9 cellular contexts compared by ENCODE assay signal in the genomic region with DNA sequence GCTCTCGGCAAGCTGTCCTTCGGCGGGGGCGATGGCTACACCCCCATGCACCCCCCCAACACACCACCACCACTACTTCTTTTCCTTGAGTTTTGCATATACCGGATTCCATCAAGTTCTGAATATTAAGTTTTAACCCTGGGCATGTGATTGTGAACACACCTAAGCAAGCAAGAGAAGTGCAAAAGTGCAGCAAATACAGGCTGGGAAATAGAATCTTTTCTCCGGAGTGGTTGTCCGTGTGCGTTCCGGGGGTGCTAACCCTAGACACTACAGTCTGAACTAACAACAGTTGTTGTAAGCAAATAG. TPM values are rescaled to one million over a fixed set of nuclear protein-coding genes. Genes with fewer than 3 reads are reported as not detected.
DNase-seq lines count a peak whose midpoint lies in the region; ATAC-seq and TF ChIP-seq lines count a peak whose summit lies in the region.
"Had no signal": no experiment of that assay in that cellular context is flagged by ENCODE, and none has a peak within 500 bp of the region (broad histone marks: within the 10 kb centered on the region; RNA-seq: fewer than 3 reads in every experiment).

No MANE protein-coding gene starts in this region.

- peaks cover 25 to 33% (median 29%) of the 10 kb centered on the region in 11 experiments for H3K27me3 ChIP-seq in BLaER1 treated with 17β-estradiol and CSF1 and Interleukin-3, amounts not matched to agents 10 nM and 100 nM
- H3K27me3 ChIP-seq in neural progenitor cell = no peaks in the 10 kb centered on the region

- TF ChIP-seq CTCF in epithelial cell of esophagus (IDR thresholded peaks at IDR 0.05; ENCODE audit: insufficient read depth, low read depth, low read length, missing control alignments) (no peak), neural progenitor cell (IDR thresholded peaks at IDR 0.05) (no peak)

- H3K9ac ChIP-seq in BLaER1 treated with 17β-estradiol and CSF1 and Interleukin-3, amounts not matched to agents 10 nM and 100 nM = peak overlapping the region; percentile 38 to 72 (median 68); a peak in 20 of 22 replicates
- peak overlapping the region; percentile 91 for H3K9ac ChIP-seq in neural progenitor cell

- peaks cover 45% of the 10 kb centered on the region for H3F3A ChIP-seq in neural progenitor cell (ENCODE audit: low read depth)

- DNase-seq in NCI-H69 (lab: John Stamatoyannopoulos, UW) (peak; percentile 46), epithelial cell of esophagus (ENCODE audit: low read depth) (no peak), neural progenitor cell (ENCODE audit: low spot score) (no peak), NCI-H774 (lab: John Stamatoyannopoulos, UW) (no peak)
- DNase-seq in stimulated activated naive CD4-positive, alpha-beta T cell (lab: John Stamatoyannopoulos, UW) = no peak
- DNase-seq: NCI-H446 treated with DMSO at 0.1 percent for 48 hours had no signal

- no peak for ATAC-seq in HG03439 (IDR thresholded peaks at IDR 0.05; ENCODE audit: unreplicated experiment)
- ATAC-seq in HG03565 (IDR thresholded peaks at IDR 0.05; ENCODE audit: unreplicated experiment) = no peak

- peaks cover 5 to 18% (median 9%) of the 10 kb centered on the region in 10 experiments; a peak in 14 of 20 replicates for H3K4me1 ChIP-seq in BLaER1 treated with 17β-estradiol and CSF1 and Interleukin-3, amounts not matched to agents 10 nM and 100 nM
- peaks cover 57% of the 10 kb centered on the region for H3K4me1 ChIP-seq in neural progenitor cell

- peaks cover 0 to 4% (median 0%) of the 10 kb centered on the region in 11 experiments; a peak in 2 of 22 replicates for H4K20me1 ChIP-seq in BLaER1 treated with 17β-estradiol and CSF1 and Interleukin-3, amounts not matched to agents 10 nM and 100 nM
- H4K20me1 ChIP-seq in neural progenitor cell (ENCODE audit: low read depth) = peaks cover 52% of the 10 kb centered on the region

- H3K79me2 ChIP-seq in neural progenitor cell (ENCODE audit: low read depth) = peaks cover 65% of the 10 kb centered on the region

- peaks cover 50% of the 10 kb centered on the region for H3K4me1 Mint-ChIP-seq in neural progenitor cell

- H3K27ac ChIP-seq in BLaER1 treated with 17β-estradiol and CSF1 and Interleukin-3, amounts not matched to agents 10 nM and 100 nM = no peak overlapping the region
- peak overlapping the region; percentile 71 for H3K27ac ChIP-seq in neural progenitor cell

- no peaks in the 10 kb centered on the region for H3K36me3 Mint-ChIP-seq in neural progenitor cell

- no peaks in the 10 kb centered on the region for H3K36me3 ChIP-seq in BLaER1 treated with 17β-estradiol and CSF1 and Interleukin-3, amounts not matched to agents 10 nM and 100 nM
- peaks cover 9% of the 10 kb centered on the region for H3K36me3 ChIP-seq in neural progenitor cell

- H3K27ac Mint-ChIP-seq in neural progenitor cell = peak overlapping the region; percentile 90

- H2AFZ ChIP-seq in neural progenitor cell (replicated peaks) = no peak overlapping the region

- H3K9me3 Mint-ChIP-seq in neural progenitor cell = no peaks in the 10 kb centered on the region

- H3K4me3 Mint-ChIP-seq in neural progenitor cell = peak overlapping the region; percentile 90

- H3K9me3 ChIP-seq in BLaER1 treated with 17β-estradiol and CSF1 and Interleukin-3, amounts not matched to agents 10 nM and 100 nM (replicated peaks in 1 of 11) = no peaks in the 10 kb centered on the region
- no peaks in the 10 kb centered on the region for H3K9me3 ChIP-seq in neural progenitor cell (ENCODE audit: low read depth)

- peaks cover 3% of the 10 kb centered on the region for H3K27me3 Mint-ChIP-seq in neural progenitor cell (ENCODE audit: insufficient read depth, low read depth)

- H3K4me3 ChIP-seq in BLaER1 treated with 17β-estradiol and CSF1 and Interleukin-3, amounts not matched to agents 10 nM and 100 nM = peak overlapping the region; percentile 57 to 76 (median 64)
- peak overlapping the region; percentile 75 for H3K4me3 ChIP-seq in epithelial cell of esophagus (ENCODE audit: low read length)
- H3K4me3 ChIP-seq in neural progenitor cell = peak overlapping the region; percentile 98

- H3K4me2 ChIP-seq in BLaER1 treated with 17β-estradiol and CSF1 and Interleukin-3, amounts not matched to agents 10 nM and 100 nM = peak overlapping the region; percentile 92 to 99 (median 97)
- peak overlapping the region; percentile 94 for H3K4me2 ChIP-seq in neural progenitor cell

RNA-seq across cellular contexts. Expression of a gene that starts 0.6 kb away (rescaled TPM):
- total RNA-seq in neural progenitor cell (ENCODE audit: low replicate concordance) = 266 and 282 TPM in 2 replicates
